ENCODE assay signal across 12 cellular contexts in genomic region chr5:125317546-125317995, GRCh38.
DNase-seq lines count a peak whose midpoint lies in the region; ATAC-seq lines count a peak whose summit lies in the region.
"Had no signal": no experiment of that assay in that cellular context is flagged by ENCODE, and none has a peak within 500 bp of the region (broad histone marks: within the 10 kb centered on the region; RNA-seq: fewer than 3 reads in every experiment).

No MANE protein-coding gene starts in this region.

- H3K36me3 Mint-ChIP-seq in activated CD4-positive, alpha-beta memory T cell treated with anti-CD3 and anti-CD28 coated beads for 36 hours, result no peaks in the 10 kb centered on the region

- H3K27ac Mint-ChIP-seq in activated CD4-positive, alpha-beta memory T cell treated with anti-CD3 and anti-CD28 coated beads for 36 hours, result no peak overlapping the region
- H3K27ac Mint-ChIP-seq: activated CD8-positive, alpha-beta T cell treated with anti-CD3 and anti-CD28 coated beads for 36 hours had no signal

- DNase-seq in SHP77 (lab: John Stamatoyannopoulos, UW), result peak; percentile 95 to 98
- no peak for DNase-seq in SHP77 treated with DMSO at 0.1 percent for 48 hours (lab: John Stamatoyannopoulos, UW)
- peak; percentile 100 for DNase-seq in NCI-H748 treated with DMSO at 0.1 percent for 48 hours (lab: John Stamatoyannopoulos, UW)
- DNase-seq in iPS-NIHi7 (ENCODE audit: extremely low spot score), result peak; percentile 41
- DNase-seq in activated CD4-positive, alpha-beta memory T cell treated with anti-CD3 and anti-CD28 coated beads for 36 hours, result no peak
- DNase-seq: activated CD8-positive, alpha-beta T cell treated with anti-CD3 and anti-CD28 coated beads for 36 hours; activated gamma-delta T cell; DND-41; left ventricle myocardium superior had no signal

- POLR2A ChIA-PET in activated CD4-positive, alpha-beta memory T cell treated with anti-CD3 and anti-CD28 coated beads for 36 hours (lab: Charles Lee), result no interaction called here

- ATAC-seq in HG03460 (IDR thresholded peaks at IDR 0.05; ENCODE audit: unreplicated experiment) (no peak), HG02852 (IDR thresholded peaks at IDR 0.05; ENCODE audit: unreplicated experiment) (no peak)
- ATAC-seq in activated CD4-positive, CD25-positive, alpha-beta regulatory T cell treated with anti-CD3 and anti-CD28 coated beads, Interleukin-2, amount 50 U/mL, for 24 hours, result no peak
- ATAC-seq: activated CD8-positive, alpha-beta T cell treated with anti-CD3 and anti-CD28 coated beads for 36 hours; left ventricle myocardium superior had no signal

- peaks cover 15% of the 10 kb centered on the region for H3K9me3 Mint-ChIP-seq in activated CD4-positive, alpha-beta memory T cell treated with anti-CD3 and anti-CD28 coated beads for 36 hours

- CTCF ChIA-PET in activated CD4-positive, alpha-beta memory T cell treated with anti-CD3 and anti-CD28 coated beads for 36 hours (lab: Charles Lee), result no interaction called here

- no peaks in the 10 kb centered on the region for H3K4me1 Mint-ChIP-seq in activated CD4-positive, alpha-beta memory T cell treated with anti-CD3 and anti-CD28 coated beads for 36 hours (ENCODE audit: low read depth)

- no peaks in the 10 kb centered on the region for H3K27me3 Mint-ChIP-seq in activated CD4-positive, alpha-beta memory T cell treated with anti-CD3 and anti-CD28 coated beads for 36 hours
- H3K27me3 Mint-ChIP-seq: activated CD8-positive, alpha-beta T cell treated with anti-CD3 and anti-CD28 coated beads for 36 hours had no signal

- intact Hi-C loops in activated CD4-positive, alpha-beta memory T cell treated with anti-CD3 and anti-CD28 coated beads for 36 hours (cut with micrococcal nuclease), result no loop called here

- no peak overlapping the region for H3K4me3 Mint-ChIP-seq in activated CD4-positive, alpha-beta memory T cell treated with anti-CD3 and anti-CD28 coated beads for 36 hours
- H3K4me3 Mint-ChIP-seq: activated CD8-positive, alpha-beta T cell treated with anti-CD3 and anti-CD28 coated beads for 36 hours had no signal

Comparison
In these comparisons a context has a peak if more than half of its experiments do, and no peak if none do; other contexts are left out.
1. DNase-seq: peak in SHP77 (2 of 2), NCI-H748 treated with DMSO at 0.1 percent for 48 hours (single experiment) and iPS-NIHi7 (single experiment); none in SHP77 treated with DMSO at 0.1 percent for 48 hours (single experiment) and activated CD4-positive, alpha-beta memory T cell treated with anti-CD3 and anti-CD28 coated beads for 36 hours (single experiment).